18 cellular contexts compared by ENCODE assay signal in genomic region chr3:193598202-193598601, GRCh38. TPM values are rescaled to one million over a fixed set of nuclear protein-coding genes. Genes with fewer than 3 reads are reported as not detected.
"Had no signal": no experiment of that assay in that cellular context is flagged by ENCODE, and none has a peak within 500 bp of the region (broad histone marks: within the 10 kb centered on the region; RNA-seq: fewer than 3 reads in every experiment).

No MANE protein-coding gene starts in this region.

- H3K36me3 ChIP-seq: gastrocnemius medialis had no signal

- H3K9me3 ChIP-seq: gastrocnemius medialis, sigmoid colon had no signal

- FAIRE-seq: bronchial epithelial cell, keratinocyte had no signal

- H3K4me3 Mint-ChIP-seq: activated B cell treated with CpG ODN at 0.5 μM for 24 hours; activated CD4-positive, alpha-beta T cell treated with anti-CD3 and anti-CD28 coated beads, Interleukin-2, amount 10 ng/mL, durations not matched to agents 7 days and 5 days; activated T-helper 1 cell treated with anti-CD3 and anti-CD28 coated beads, Interleukin-12 subunit alpha, Interleukin-12 subunit beta, Interleukin-2, Interleukin-4 antibody, amounts not matched to agents 30 ng/mL and 10 ng/mL and 1 ng/mL, durations not matched to agents 14 hours and 24 hours and 36 hours; nephron had no signal

- H3K27me3 Mint-ChIP-seq: activated B cell treated with CpG ODN at 0.5 μM for 24 hours; activated CD4-positive, alpha-beta T cell treated with anti-CD3 and anti-CD28 coated beads, Interleukin-2, amount 10 ng/mL, durations not matched to agents 7 days and 5 days had no signal

- H3K4me3 ChIP-seq: gastrocnemius medialis, sigmoid colon had no signal

- H3K27ac Mint-ChIP-seq: activated B cell treated with CpG ODN at 0.5 μM for 24 hours; activated CD4-positive, alpha-beta T cell treated with anti-CD3 and anti-CD28 coated beads, Interleukin-2, amount 10 ng/mL, durations not matched to agents 7 days and 5 days; activated T-helper 1 cell treated with anti-CD3 and anti-CD28 coated beads, Interleukin-12 subunit alpha, Interleukin-12 subunit beta, Interleukin-2, Interleukin-4 antibody, amounts not matched to agents 30 ng/mL and 10 ng/mL and 1 ng/mL, durations not matched to agents 14 hours and 24 hours and 36 hours; nephron had no signal

- H3K9me3 Mint-ChIP-seq: activated B cell treated with CpG ODN at 0.5 μM for 24 hours; activated CD4-positive, alpha-beta T cell treated with anti-CD3 and anti-CD28 coated beads, Interleukin-2, amount 10 ng/mL, durations not matched to agents 7 days and 5 days; activated T-helper 1 cell treated with anti-CD3 and anti-CD28 coated beads, Interleukin-12 subunit alpha, Interleukin-12 subunit beta, Interleukin-2, Interleukin-4 antibody, amounts not matched to agents 30 ng/mL and 10 ng/mL and 1 ng/mL, durations not matched to agents 14 hours and 24 hours and 36 hours; nephron had no signal

- H3K27ac ChIP-seq: gastrocnemius medialis, sigmoid colon had no signal

- DNase-seq: activated B cell treated with CpG ODN at 0.5 μM for 24 hours; activated CD4-positive, alpha-beta T cell treated with anti-CD3 and anti-CD28 coated beads, Interleukin-2, amount 10 ng/mL, durations not matched to agents 7 days and 5 days; effector CD8-positive, alpha-beta T cell; gastrocnemius medialis; head of caudate nucleus; midbrain; nucleus accumbens; posterior cingulate gyrus; sigmoid colon; stimulated activated CD4-positive, alpha-beta T cell treated with anti-CD3 and anti-CD28 coated beads, Interleukin-4, amount 100 ng/mL, for 24 hours; stimulated activated naive CD4-positive, alpha-beta T cell; SW 1271 had no signal

- H3K27me3 ChIP-seq: gastrocnemius medialis, sigmoid colon had no signal

- ATAC-seq: esophagus mucosa, gastrocnemius medialis had no signal

RNA-seq across cellular contexts. Expression of gene ATP13A4, which starts 43.5 kb away (rescaled TPM):
- total RNA-seq: lung microvascular endothelial cell had no signal
